Comparison of ENCODE assay signal across 7 cellular contexts in genomic region chr17:51429938-51430337, GRCh38.
A peak's percentile ranks its signal among the peaks of the same experiment; 100 is the strongest.
DNase-seq lines count a peak whose midpoint lies in the region; ATAC-seq, FAIRE-seq and TF ChIP-seq lines count a peak whose summit lies in the region.
"Not testable (repeated sequence)": the region's sequence is repeated elsewhere in the genome, so short reads cannot be mapped to it uniquely, and the experiment has no call there.

No MANE protein-coding gene starts in this region.

- not testable (repeated sequence) for H3K27me3 ChIP-seq in CD8-positive, alpha-beta T cell (ENCODE audit: insufficient read depth, low read length); endothelial cell of umbilical vein (ENCODE audit: control insufficient read depth in 2 of 2, insufficient read depth in 2 of 2, low read length in 2 of 2); parathyroid adenoma (ENCODE audit: control insufficient read depth, insufficient read depth, low read length)

- H3K36me3 ChIP-seq in CD8-positive, alpha-beta T cell (ENCODE audit: insufficient read depth, low read length); endothelial cell of umbilical vein (ENCODE audit: control insufficient read depth in 2 of 2, extremely low read depth in 1 of 2, insufficient read depth in 2 of 2, low read length in 2 of 2); parathyroid adenoma (ENCODE audit: control insufficient read depth, insufficient read depth, low read length): not testable (repeated sequence)

- TF ChIP-seq POLR2A in endothelial cell of umbilical vein (IDR thresholded peaks at IDR 0.05; ENCODE audit: low read depth, low read length): not testable (repeated sequence)

- H3K4me3 Mint-ChIP-seq in CD8-positive, alpha-beta T cell: peak overlapping the region; percentile 16
- peak overlapping the region; percentile 70 for H3K4me3 Mint-ChIP-seq in T-helper 17 cell
- not testable (repeated sequence) for H3K4me3 Mint-ChIP-seq in activated CD4-positive, alpha-beta T cell treated with anti-CD3 and anti-CD28 coated beads, Interleukin-2, amount 10 ng/mL, durations not matched to agents 7 days and 5 days; activated T-helper 1 cell treated with anti-CD3 and anti-CD28 coated beads, Interleukin-12 subunit alpha, Interleukin-12 subunit beta, Interleukin-2, Interleukin-4 antibody, amounts not matched to agents 30 ng/mL and 10 ng/mL and 1 ng/mL, durations not matched to agents 14 hours and 24 hours and 36 hours
- peak overlapping the region; percentile 38 for H3K4me3 Mint-ChIP-seq in activated naive CD8-positive, alpha-beta T cell

- H2AFZ ChIP-seq in endothelial cell of umbilical vein (ENCODE audit: low read depth, low read length): not testable (repeated sequence)
- peak overlapping the region; percentile 77 for H2AFZ ChIP-seq in parathyroid adenoma

- H3K79me2 ChIP-seq in endothelial cell of umbilical vein (ENCODE audit: control insufficient read depth, insufficient read depth, low read length); parathyroid adenoma: not testable (repeated sequence)

- CTCF ChIA-PET in CD8-positive, alpha-beta T cell (lab: Charles Lee): interaction anchor here (2.0 kb wide), 1 partner anchor 32 kb away, joined by 8 read pairs; no protein-coding TSS in a partner anchor
- CTCF ChIA-PET in activated CD4-positive, alpha-beta T cell treated with anti-CD3 and anti-CD28 coated beads, Interleukin-2, amount 10 ng/mL, durations not matched to agents 7 days and 5 days (lab: Charles Lee): interaction anchor here (1.4 to 2.8 kb wide), 2 partner anchors 9 to 11 kb away, joined by 4 to 8 read pairs; no protein-coding TSS in a partner anchor
- CTCF ChIA-PET in endothelial cell of umbilical vein (lab: Charles Lee): not testable (repeated sequence)

- BruUV-seq in endothelial cell of umbilical vein (replicated peaks; lab: Mats Ljungman, UMichigan): not testable (repeated sequence)

- intact Hi-C loops in CD8-positive, alpha-beta T cell (cut with DNase I, micrococcal nuclease); endothelial cell of umbilical vein (cut with micrococcal nuclease): not testable (repeated sequence)
- intact Hi-C loops in activated T-helper 1 cell treated with anti-CD3 and anti-CD28 coated beads, Interleukin-12 subunit alpha, Interleukin-12 subunit beta, Interleukin-2, Interleukin-4 antibody, amounts not matched to agents 30 ng/mL and 10 ng/mL and 1 ng/mL, durations not matched to agents 14 hours and 24 hours and 36 hours (cut with micrococcal nuclease): loop anchor here (5.0 kb wide), 1 partner anchor 32 kb away; no protein-coding TSS in a partner anchor

- ATAC-seq in CD8-positive, alpha-beta T cell; T-helper 17 cell: not testable (repeated sequence)

- H3K9me3 Mint-ChIP-seq in CD8-positive, alpha-beta T cell; activated CD4-positive, alpha-beta T cell treated with anti-CD3 and anti-CD28 coated beads, Interleukin-2, amount 10 ng/mL, durations not matched to agents 7 days and 5 days; activated T-helper 1 cell treated with anti-CD3 and anti-CD28 coated beads, Interleukin-12 subunit alpha, Interleukin-12 subunit beta, Interleukin-2, Interleukin-4 antibody, amounts not matched to agents 30 ng/mL and 10 ng/mL and 1 ng/mL, durations not matched to agents 14 hours and 24 hours and 36 hours; activated naive CD8-positive, alpha-beta T cell (ENCODE audit: low read depth): not testable (repeated sequence)

- H3K27ac ChIP-seq in CD8-positive, alpha-beta T cell (ENCODE audit: low read depth, low read length); endothelial cell of umbilical vein (ENCODE audit: insufficient read depth, low read depth, low read length): not testable (repeated sequence)
- H3K27ac ChIP-seq in parathyroid adenoma: peak overlapping the region; percentile 95

- DNase-seq in CD8-positive, alpha-beta T cell; T-helper 17 cell; activated CD4-positive, alpha-beta T cell treated with anti-CD3 and anti-CD28 coated beads, Interleukin-2, amount 10 ng/mL, durations not matched to agents 7 days and 5 days; activated T-helper 1 cell treated with anti-CD3 and anti-CD28 coated beads, Interleukin-12 subunit alpha, Interleukin-12 subunit beta, Interleukin-2, Interleukin-4 antibody, amounts not matched to agents 30 ng/mL and 10 ng/mL and 1 ng/mL, durations not matched to agents 14 hours and 24 hours and 36 hours (ENCODE audit: low spot score): not testable (repeated sequence)
- DNase-seq in endothelial cell of umbilical vein (ENCODE audit: low read depth, low spot score): peak; percentile 25

- not testable (repeated sequence) for H3K9me3 ChIP-seq in CD8-positive, alpha-beta T cell (ENCODE audit: low read length); T-helper 17 cell (ENCODE audit: control insufficient read depth, low read length, poor library complexity, severe bottlenecking); endothelial cell of umbilical vein (replicated peaks; ENCODE audit: control insufficient read depth, insufficient read depth, low read length); parathyroid adenoma (ENCODE audit: control insufficient read depth, low read length)

- H3K9me1 ChIP-seq in endothelial cell of umbilical vein (replicated peaks; ENCODE audit: control insufficient read depth, extremely low read depth, insufficient read depth, low read length): not testable (repeated sequence)

- dilution Hi-C loops in endothelial cell of umbilical vein (cut with MboI; ENCODE audit: extremely low pct_ligation_motif_present, low sequenced_read_pairs): not testable (repeated sequence)

- not testable (repeated sequence) for H3K4me2 ChIP-seq in endothelial cell of umbilical vein (ENCODE audit: insufficient read depth, low read length); parathyroid adenoma (ENCODE audit: low read length)

- H3K27ac Mint-ChIP-seq in CD8-positive, alpha-beta T cell: peak overlapping the region; percentile 91
- peak overlapping the region; percentile 100 for H3K27ac Mint-ChIP-seq in T-helper 17 cell
- peak overlapping the region; percentile 82 for H3K27ac Mint-ChIP-seq in activated CD4-positive, alpha-beta T cell treated with anti-CD3 and anti-CD28 coated beads, Interleukin-2, amount 10 ng/mL, durations not matched to agents 7 days and 5 days
- peak overlapping the region; percentile 77 for H3K27ac Mint-ChIP-seq in activated T-helper 1 cell treated with anti-CD3 and anti-CD28 coated beads, Interleukin-12 subunit alpha, Interleukin-12 subunit beta, Interleukin-2, Interleukin-4 antibody, amounts not matched to agents 30 ng/mL and 10 ng/mL and 1 ng/mL, durations not matched to agents 14 hours and 24 hours and 36 hours
- H3K27ac Mint-ChIP-seq in activated naive CD8-positive, alpha-beta T cell: peak overlapping the region; percentile 82

- not testable (repeated sequence) for H3K4me3 ChIP-seq in CD8-positive, alpha-beta T cell (ENCODE audit: low read depth, low read length); endothelial cell of umbilical vein (replicated peaks in 1 of 3; ENCODE audit: insufficient read depth in 1 of 3, low read depth in 1 of 3, low read length in 3 of 3); parathyroid adenoma (ENCODE audit: low read depth, low read length)

- POLR2A ChIA-PET in CD8-positive, alpha-beta T cell (lab: Charles Lee): interaction anchor here (0.5 kb wide), 1 partner anchor 14 kb away, joined by 3 read pairs; no protein-coding TSS in a partner anchor
- POLR2A ChIA-PET in activated CD4-positive, alpha-beta T cell treated with anti-CD3 and anti-CD28 coated beads, Interleukin-2, amount 10 ng/mL, durations not matched to agents 7 days and 5 days (lab: Charles Lee); endothelial cell of umbilical vein (lab: Charles Lee): not testable (repeated sequence)

- peaks cover 42% of the 10 kb centered on the region for H3K4me1 ChIP-seq in CD8-positive, alpha-beta T cell (ENCODE audit: insufficient read depth, low read length)
- not testable (repeated sequence) for H3K4me1 ChIP-seq in endothelial cell of umbilical vein (ENCODE audit: control insufficient read depth, extremely low read depth, insufficient read depth, low read length)
- peaks cover 50% of the 10 kb centered on the region for H3K4me1 ChIP-seq in parathyroid adenoma

- H3K4me1 Mint-ChIP-seq in CD8-positive, alpha-beta T cell (ENCODE audit: low read depth): peaks cover 52% of the 10 kb centered on the region
- peaks cover 59% of the 10 kb centered on the region for H3K4me1 Mint-ChIP-seq in T-helper 17 cell
- peaks cover 56% of the 10 kb centered on the region for H3K4me1 Mint-ChIP-seq in activated CD4-positive, alpha-beta T cell treated with anti-CD3 and anti-CD28 coated beads, Interleukin-2, amount 10 ng/mL, durations not matched to agents 7 days and 5 days
- H3K4me1 Mint-ChIP-seq in activated T-helper 1 cell treated with anti-CD3 and anti-CD28 coated beads, Interleukin-12 subunit alpha, Interleukin-12 subunit beta, Interleukin-2, Interleukin-4 antibody, amounts not matched to agents 30 ng/mL and 10 ng/mL and 1 ng/mL, durations not matched to agents 14 hours and 24 hours and 36 hours (ENCODE audit: low read depth): peaks cover 77% of the 10 kb centered on the region
- H3K4me1 Mint-ChIP-seq in activated naive CD8-positive, alpha-beta T cell (ENCODE audit: low read depth): peaks cover 60% of the 10 kb centered on the region

- H3K9ac ChIP-seq in endothelial cell of umbilical vein (replicated peaks; ENCODE audit: extremely low read depth, insufficient read depth, low read length); parathyroid adenoma: not testable (repeated sequence)

- TF ChIP-seq CTCF in CD8-positive, alpha-beta T cell (IDR thresholded peaks at IDR 0.05); endothelial cell of umbilical vein (IDR thresholded peaks at IDR 0.05; ENCODE audit: extremely low read depth in 1 of 2, insufficient read depth in 1 of 2, low read depth in 1 of 2, low read length in 2 of 2); parathyroid adenoma (IDR thresholded peaks at IDR 0.05): not testable (repeated sequence)

- not testable (repeated sequence) for H3K36me3 Mint-ChIP-seq in CD8-positive, alpha-beta T cell; T-helper 17 cell (ENCODE audit: low read depth); activated CD4-positive, alpha-beta T cell treated with anti-CD3 and anti-CD28 coated beads, Interleukin-2, amount 10 ng/mL, durations not matched to agents 7 days and 5 days (ENCODE audit: low read depth); activated T-helper 1 cell treated with anti-CD3 and anti-CD28 coated beads, Interleukin-12 subunit alpha, Interleukin-12 subunit beta, Interleukin-2, Interleukin-4 antibody, amounts not matched to agents 30 ng/mL and 10 ng/mL and 1 ng/mL, durations not matched to agents 14 hours and 24 hours and 36 hours (ENCODE audit: low read depth); activated naive CD8-positive, alpha-beta T cell

- not testable (repeated sequence) for FAIRE-seq in endothelial cell of umbilical vein (lab: Jason Lieb, UNC)

- H4K20me1 ChIP-seq in endothelial cell of umbilical vein (replicated peaks; ENCODE audit: control insufficient read depth, extremely low read depth, insufficient read depth, low read length): not testable (repeated sequence)

- not testable (repeated sequence) for H3K27me3 Mint-ChIP-seq in CD8-positive, alpha-beta T cell (ENCODE audit: low read depth); T-helper 17 cell; activated CD4-positive, alpha-beta T cell treated with anti-CD3 and anti-CD28 coated beads, Interleukin-2, amount 10 ng/mL, durations not matched to agents 7 days and 5 days; activated T-helper 1 cell treated with anti-CD3 and anti-CD28 coated beads, Interleukin-12 subunit alpha, Interleukin-12 subunit beta, Interleukin-2, Interleukin-4 antibody, amounts not matched to agents 30 ng/mL and 10 ng/mL and 1 ng/mL, durations not matched to agents 14 hours and 24 hours and 36 hours (ENCODE audit: insufficient read depth); activated naive CD8-positive, alpha-beta T cell
